Comparison of ENCODE assay signal across 23 cellular contexts in genomic region chr2:55775828-55776227, GRCh38.
DNase-seq lines count a peak whose midpoint lies in the region; ATAC-seq, FAIRE-seq and TF ChIP-seq lines count a peak whose summit lies in the region.
"Had no signal": no experiment of that assay in that cellular context is flagged by ENCODE, and none has a peak within 500 bp of the region (broad histone marks: within the 10 kb centered on the region; RNA-seq: fewer than 3 reads in every experiment).

No MANE protein-coding gene starts in this region.

- no peak overlapping the region for H4K12ac ChIP-seq in trophoblast cell (ENCODE audit: low read depth, low read length)

- no peaks in the 10 kb centered on the region for H3K36me3 ChIP-seq in trophoblast cell (ENCODE audit: control insufficient read depth in 1 of 2, insufficient read depth in 2 of 2, low read length in 2 of 2)
- H3K36me3 ChIP-seq: Peyer's patch, SJCRH30 had no signal

- no peak for TF ChIP-seq RAD21 in A549 (conservative IDR thresholded peaks at IDR 0.05 in 1 of 2, IDR thresholded peaks at IDR 0.05 in 1 of 2)

- no peak overlapping the region for H3K4me3 ChIP-seq in A549
- H3K4me3 ChIP-seq in trophoblast cell (ENCODE audit: low read depth, low read length): no peak overlapping the region
- H3K4me3 ChIP-seq: Peyer's patch, SJCRH30 had no signal

- H3K18ac ChIP-seq in trophoblast cell (ENCODE audit: low read length): no peak overlapping the region

- no peak overlapping the region for H2AK5ac ChIP-seq in trophoblast cell (ENCODE audit: low read length)

- no peak overlapping the region for H3K14ac ChIP-seq in trophoblast cell (ENCODE audit: low read length)

- no peak overlapping the region for H2BK12ac ChIP-seq in trophoblast cell (ENCODE audit: low read length)

- H4K8ac ChIP-seq in trophoblast cell (ENCODE audit: low read depth, low read length): no peak overlapping the region

- POLR2A ChIA-PET in A549 (lab: Yijun Ruan, JAX): no interaction called here

- ATAC-seq in A549 (no peak), GM18870 (IDR thresholded peaks at IDR 0.05; ENCODE audit: unreplicated experiment) (peak; percentile 44), HG02763 (IDR thresholded peaks at IDR 0.05; ENCODE audit: unreplicated experiment) (peak; percentile 38), HG03460 (IDR thresholded peaks at IDR 0.05; ENCODE audit: unreplicated experiment) (peak; percentile 38), GM18519 (IDR thresholded peaks at IDR 0.05; ENCODE audit: low FRiP score, unreplicated experiment) (no peak)
- ATAC-seq: HCT116, T-cell had no signal

- no peak overlapping the region for H3K4ac ChIP-seq in trophoblast cell (ENCODE audit: low read depth, low read length)

- CTCF ChIA-PET in A549 (lab: Yijun Ruan, JAX): interaction anchor here (1.3 to 3.2 kb wide), 2 partner anchors 58 to 185 kb away, joined by 4 to 27 read pairs; no protein-coding TSS in a partner anchor

- H3K4me2 ChIP-seq in A549 (no peak overlapping the region), trophoblast cell (ENCODE audit: low read length) (no peak overlapping the region)

- no peaks in the 10 kb centered on the region for H3K27me3 ChIP-seq in trophoblast cell (ENCODE audit: insufficient read depth, low read length)
- H3K27me3 ChIP-seq: Peyer's patch, SJCRH30 had no signal

- no peak overlapping the region for H3K23ac ChIP-seq in trophoblast cell (ENCODE audit: low read length)

- DNase-seq in A549 (ENCODE audit: low read depth in 1 of 2, low spot score in 1 of 2): no peak
- DNase-seq in middle frontal gyrus (ENCODE audit: extremely low spot score, low spot score): no peak
- no peak for DNase-seq in trophoblast cell
- DNase-seq: Calu3; CD8-positive, alpha-beta memory T cell; DMS153; Karpas-422; NCI-H1694; NCI-H2081; NCI-H2171; NCI-H345; Peyer's patch; SJCRH30; T-cell had no signal

- H2BK120ac ChIP-seq in trophoblast cell (ENCODE audit: insufficient read depth, low read length, poor library complexity): no peak overlapping the region

- H3K9ac ChIP-seq in trophoblast cell (ENCODE audit: low read length): no peak overlapping the region

- peaks cover 33% of the 10 kb centered on the region for H3K4me1 ChIP-seq in A549
- H3K4me1 ChIP-seq in trophoblast cell (ENCODE audit: control insufficient read depth in 1 of 2, insufficient read depth in 2 of 2, low read length in 2 of 2): peaks cover 3 to 7% of the 10 kb centered on the region in 2 experiments
- H3K4me1 ChIP-seq: Peyer's patch, SJCRH30 had no signal

- peaks cover 2% of the 10 kb centered on the region for H3K79me1 ChIP-seq in trophoblast cell (ENCODE audit: low read length)

- WGBS in A549 (ENCODE audit: missing lambda C conversion rate): 71% methylated on average over 4 of the region's 4 CpGs
- WGBS in trophoblast cell (ENCODE audit: extremely low coverage, insufficient coverage, insufficient read length): no CpG with 5 or more reads among the region's 4 CpGs

- H3K79me2 ChIP-seq in trophoblast cell (ENCODE audit: control insufficient read depth, insufficient read depth, low read length, poor library complexity): no peaks in the 10 kb centered on the region

- TF ChIP-seq POLR2A in A549 (IDR thresholded peaks at IDR 0.05; ENCODE audit: low read length): no peak

- no peak overlapping the region for H2BK5ac ChIP-seq in trophoblast cell (ENCODE audit: low read depth, low read length, poor library complexity)

- FAIRE-seq in A549 (lab: Jason Lieb, UNC): no peak
- FAIRE-seq: GM12892, GM18507, H1 had no signal

- peak overlapping the region; percentile 5 to 26; a peak in 3 of 6 replicates for H3K27ac ChIP-seq in A549
- H3K27ac ChIP-seq in trophoblast cell (ENCODE audit: low read depth, low read length): no peak overlapping the region
- H3K27ac ChIP-seq: C4-2B, Peyer's patch, SJCRH30 had no signal

- no peak overlapping the region for H4K91ac ChIP-seq in trophoblast cell (ENCODE audit: low read depth, low read length)

- H2AFZ ChIP-seq in trophoblast cell (ENCODE audit: insufficient read depth, low read length, poor library complexity): no peak overlapping the region

- H3K9me3 ChIP-seq in A549: peaks cover 20% of the 10 kb centered on the region
- H3K9me3 ChIP-seq in trophoblast cell (ENCODE audit: insufficient read depth, low read depth, low read length): no peaks in the 10 kb centered on the region
- H3K9me3 ChIP-seq: Peyer's patch, SJCRH30 had no signal

- no peak for TF ChIP-seq EP300 in A549 (IDR thresholded peaks at IDR 0.05)

- TF ChIP-seq CTCF in A549 (IDR thresholded peaks at IDR 0.05): no peak

TF ChIP-seq in A549, 52 proteins besides CTCF, POLR2A, EP300 and RAD21:
- TF ChIP-seq KDM1A (IDR thresholded peaks at IDR 0.05; ENCODE audit: low read depth): no peak
- no peak for TF ChIP-seq FOSB (CRISPR knock-in tag; IDR thresholded peaks at IDR 0.05)
- no peak for TF ChIP-seq ELK1 (IDR thresholded peaks at IDR 0.05; ENCODE audit: low read depth, low read length)
- TF ChIP-seq MAFK (IDR thresholded peaks at IDR 0.05; ENCODE audit: partially characterized antibody): no peak
- TF ChIP-seq HES2 (IDR thresholded peaks at IDR 0.05): no peak
- TF ChIP-seq FOSL2 (IDR thresholded peaks at IDR 0.05): no peak
- no peak for TF ChIP-seq FOSL2 (CRISPR knock-in tag; IDR thresholded peaks at IDR 0.05)
- no peak for TF ChIP-seq RCOR1 (IDR thresholded peaks at IDR 0.05; ENCODE audit: low read depth, low read length)
- TF ChIP-seq PHF8 (IDR thresholded peaks at IDR 0.05; ENCODE audit: borderline replicate concordance, low read depth): no peak
- TF ChIP-seq RARB (CRISPR knock-in tag; IDR thresholded peaks at IDR 0.05): no peak
- no peak for TF ChIP-seq MAX (IDR thresholded peaks at IDR 0.05)
- no peak for TF ChIP-seq NPAS2 (CRISPR knock-in tag; IDR thresholded peaks at IDR 0.05; ENCODE audit: borderline replicate concordance)
- TF ChIP-seq CHD4 (IDR thresholded peaks at IDR 0.05; ENCODE audit: borderline replicate concordance): no peak
- no peak for TF ChIP-seq REST (IDR thresholded peaks at IDR 0.05)

Comparison
In these comparisons a context has a peak if more than half of its experiments do, and no peak if none do; other contexts are left out.
1. ATAC-seq: peak in GM18870 (single experiment), HG02763 (single experiment) and HG03460 (single experiment); none in A549 (0 of 2) and GM18519 (single experiment).